ENCODE assay signal across 8 cellular contexts in the genomic region with DNA sequence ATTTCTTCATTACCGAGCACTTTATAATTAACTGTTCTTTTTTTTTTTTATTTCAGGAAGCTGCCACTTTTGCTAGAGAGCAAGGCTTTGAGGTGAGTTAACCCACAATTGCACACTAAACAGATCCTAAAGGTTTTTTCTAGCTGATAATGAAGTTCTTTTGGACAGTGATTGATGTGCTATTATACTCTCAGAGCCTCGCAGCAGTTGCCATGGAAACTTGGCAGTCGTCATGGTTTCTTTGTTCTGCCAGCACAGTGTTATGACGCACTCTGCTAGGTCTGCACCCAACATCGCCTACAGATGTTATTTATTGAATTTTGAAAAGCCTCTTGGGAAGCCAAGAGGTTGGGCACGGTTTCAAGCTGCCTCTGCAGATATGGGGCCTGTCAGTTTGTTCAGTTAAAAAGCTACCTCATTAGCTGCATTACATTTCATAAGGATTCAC.
DNase-seq lines count a peak whose midpoint lies in the region; ATAC-seq and TF ChIP-seq lines count a peak whose summit lies in the region.

No MANE protein-coding gene starts in this region.

- no peak for TF ChIP-seq POLR2A in gastrocnemius medialis (IDR thresholded peaks at IDR 0.05)

- H4K20me1 ChIP-seq in DOHH2 (ENCODE audit: control insufficient read depth, insufficient read depth, low read depth, low read length), result no peaks in the 10 kb centered on the region

- ATAC-seq in left ventricle myocardium superior (peak; percentile 93), gastrocnemius medialis (peak; percentile 78 to 86), GM19452 (IDR thresholded peaks at IDR 0.05; ENCODE audit: unreplicated experiment) (no peak)

- peaks cover 15% of the 10 kb centered on the region for H3F3A ChIP-seq in DOHH2 (ENCODE audit: control insufficient read depth, insufficient read depth)

- no peak overlapping the region for H3K4me3 Mint-ChIP-seq in T-helper 1 cell treated with Interleukin-12 subunit alpha and Interleukin-12 subunit beta and Interleukin-4 antibody, amounts not matched to agents 30 μg/mL and 1 μg/mL, for 36 hours

- H3K27me3 ChIP-seq in DOHH2 (ENCODE audit: control insufficient read depth, low read length) (no peaks in the 10 kb centered on the region), MG63 (no peaks in the 10 kb centered on the region), gastrocnemius medialis (no peaks in the 10 kb centered on the region), WERI-Rb-1 (ENCODE audit: insufficient read depth, low read depth, severe bottlenecking) (no peaks in the 10 kb centered on the region)

- H3K9me3 Mint-ChIP-seq in T-helper 1 cell treated with Interleukin-12 subunit alpha and Interleukin-12 subunit beta and Interleukin-4 antibody, amounts not matched to agents 30 μg/mL and 1 μg/mL, for 36 hours, result no peaks in the 10 kb centered on the region

- peaks cover 5% of the 10 kb centered on the region for H3K36me3 Mint-ChIP-seq in T-helper 1 cell treated with Interleukin-12 subunit alpha and Interleukin-12 subunit beta and Interleukin-4 antibody, amounts not matched to agents 30 μg/mL and 1 μg/mL, for 36 hours (ENCODE audit: low read depth)

- no peaks in the 10 kb centered on the region for H3K9me3 ChIP-seq in DOHH2 (ENCODE audit: control insufficient read depth, insufficient read depth, low read length)
- no peaks in the 10 kb centered on the region for H3K9me3 ChIP-seq in MG63
- H3K9me3 ChIP-seq in gastrocnemius medialis, result no peaks in the 10 kb centered on the region
- no peaks in the 10 kb centered on the region for H3K9me3 ChIP-seq in WERI-Rb-1 (ENCODE audit: severe bottlenecking)

- H3K4me3 ChIP-seq in DOHH2 (ENCODE audit: low read length) (peak overlapping the region; percentile 21; the same call in 1 of the 2 replicates), MG63 (no peak overlapping the region), gastrocnemius medialis (no peak overlapping the region), WERI-Rb-1 (ENCODE audit: low read depth, low read length) (no peak overlapping the region)

- intact Hi-C loops in left ventricle myocardium superior (cut with micrococcal nuclease), result no loop called here
- intact Hi-C loops in gastrocnemius medialis (cut with DNase I; ENCODE audit: low total_unique reads), result no loop called here

- H3K4me1 Mint-ChIP-seq in T-helper 1 cell treated with Interleukin-12 subunit alpha and Interleukin-12 subunit beta and Interleukin-4 antibody, amounts not matched to agents 30 μg/mL and 1 μg/mL, for 36 hours (ENCODE audit: low read depth), result peaks cover 50% of the 10 kb centered on the region

- in situ Hi-C loops in gastrocnemius medialis (cut with MboI; ENCODE audit: low sequenced_read_pairs in 4 of 4), result no loop called here

- H3K9me2 ChIP-seq in DOHH2 (replicated peaks; ENCODE audit: control insufficient read depth, low read length), result no peaks in the 10 kb centered on the region

- TF ChIP-seq CTCF in DOHH2 (IDR thresholded peaks at IDR 0.05; ENCODE audit: low read depth, low read length, poor library complexity, severe bottlenecking) (no peak), gastrocnemius medialis (IDR thresholded peaks at IDR 0.05 in 4 of 5, conservative IDR thresholded peaks at IDR 0.05 in 1 of 5) (no peak), WERI-Rb-1 (IDR thresholded peaks at IDR 0.05; ENCODE audit: low read depth, low read length) (no peak)

- H3K4me1 ChIP-seq in DOHH2 (ENCODE audit: control insufficient read depth, low read length), result peaks cover 61% of the 10 kb centered on the region
- peaks cover 64 to 74% of the 10 kb centered on the region in 2 donors for H3K4me1 ChIP-seq in gastrocnemius medialis

- no peaks in the 10 kb centered on the region for H3K27me3 Mint-ChIP-seq in T-helper 1 cell treated with Interleukin-12 subunit alpha and Interleukin-12 subunit beta and Interleukin-4 antibody, amounts not matched to agents 30 μg/mL and 1 μg/mL, for 36 hours (ENCODE audit: low read depth)

- H3K27ac ChIP-seq in DOHH2 (ENCODE audit: low read depth, low read length) (peak overlapping the region; percentile 58), gastrocnemius medialis (peak overlapping the region; percentile 15 to 29 (median 26)), WERI-Rb-1 (no peak overlapping the region)

- DNase-seq in MG63 (peak; percentile 93), amygdala (lab: John Stamatoyannopoulos, UW) (peak in 52 of 56 donors; percentile 4 to 91 (median 58)), left ventricle myocardium superior (peak; percentile 91), gastrocnemius medialis (peak; percentile 49 to 72), WERI-Rb-1 (no peak)

- no peaks in the 10 kb centered on the region for H3K79me2 ChIP-seq in DOHH2 (ENCODE audit: control insufficient read depth, low read length)

- H3K27ac Mint-ChIP-seq in T-helper 1 cell treated with Interleukin-12 subunit alpha and Interleukin-12 subunit beta and Interleukin-4 antibody, amounts not matched to agents 30 μg/mL and 1 μg/mL, for 36 hours, result peak overlapping the region; percentile 61

- 0 out of 2 replicates have a peak, but pooled peaks cover 2% of the 10 kb centered on the region for H3K36me3 ChIP-seq in DOHH2 (ENCODE audit: control insufficient read depth, low read length)
- H3K36me3 ChIP-seq in MG63, result no peaks in the 10 kb centered on the region
- no peaks in the 10 kb centered on the region for H3K36me3 ChIP-seq in gastrocnemius medialis
- H3K36me3 ChIP-seq in WERI-Rb-1, result no peaks in the 10 kb centered on the region

- H3K4me2 ChIP-seq in DOHH2 (ENCODE audit: low read length), result peak overlapping the region; percentile 55
